11 cellular contexts compared by ENCODE assay signal in the genomic region with DNA sequence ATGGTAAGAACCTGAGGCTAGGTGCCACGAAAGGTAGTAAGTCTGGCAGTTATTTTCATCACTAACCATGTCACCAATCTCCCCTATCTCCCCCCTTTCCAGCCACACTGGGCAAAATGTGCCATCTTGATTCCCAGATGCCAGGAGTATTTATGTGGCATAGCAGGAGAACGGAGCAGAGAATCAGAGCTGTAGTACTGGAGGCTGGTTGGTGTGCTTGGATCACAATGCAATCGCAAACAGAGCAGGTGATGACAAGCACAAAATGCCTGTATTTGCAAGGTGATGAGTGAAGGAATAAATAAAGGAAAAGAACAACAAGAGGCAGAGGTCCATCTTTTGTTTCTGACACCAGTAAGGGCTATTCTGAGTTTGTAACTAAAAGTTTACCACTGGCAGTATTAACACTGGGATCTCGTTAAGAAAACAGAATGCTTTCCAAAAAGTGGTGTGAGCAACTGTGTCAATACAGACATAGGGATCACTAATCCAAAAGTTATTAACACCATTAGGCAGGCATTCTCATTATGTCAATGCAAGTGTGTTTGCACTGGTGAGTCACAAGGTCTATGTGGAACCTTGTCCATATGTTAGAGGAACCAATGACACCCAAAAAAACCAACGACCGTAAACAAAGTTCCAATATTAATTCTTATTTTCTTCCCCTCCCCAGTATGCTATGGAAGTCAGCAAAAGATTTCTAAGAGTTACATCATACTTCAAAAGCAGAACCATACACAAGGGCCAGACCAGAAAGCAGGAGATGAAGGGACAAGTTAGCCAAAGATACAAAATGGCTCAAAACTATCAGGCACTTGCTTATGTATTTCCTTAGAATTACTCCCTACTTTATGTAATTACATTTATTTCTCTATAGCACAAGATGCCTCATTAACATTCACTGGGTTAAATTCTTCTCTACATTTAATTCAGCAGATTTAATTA.
A peak's percentile ranks its signal among the peaks of the same experiment; 100 is the strongest.
DNase-seq lines count a peak whose midpoint lies in the region; ATAC-seq, FAIRE-seq and TF ChIP-seq lines count a peak whose summit lies in the region.
"Had no signal": no experiment of that assay in that cellular context is flagged by ENCODE, and none has a peak within 500 bp of the region (broad histone marks: within the 10 kb centered on the region; RNA-seq: fewer than 3 reads in every experiment).

No MANE protein-coding gene starts in this region.

- DNase-seq in CD14-positive monocyte (ENCODE audit: low spot score) (no peak), LNCaP clone FGC (ENCODE audit: low read depth) (peak; percentile 67), HepG2 (ENCODE audit: low spot score) (peak; percentile 37), sciatic nerve (ENCODE audit: low spot score) (no peak)
- DNase-seq in activated naive CD8-positive, alpha-beta T cell treated with anti-CD3 and anti-CD28 coated beads, Interleukin-2, amount 10 ng/mL, durations not matched to agents 7 days and 5 days = no peak
- DNase-seq: stimulated activated CD4-positive, alpha-beta T cell treated with anti-CD3 and anti-CD28 coated beads, Interleukin-15, amount 100 ng/mL, for 24 hours; upper lobe of left lung had no signal

- no peaks in the 10 kb centered on the region for H3K9me3 ChIP-seq in HepG2 (ENCODE audit: low read length)
- H3K9me3 ChIP-seq: upper lobe of left lung had no signal

- 0 out of 2 replicates have a peak overlapping the region, but pooled peaks have one; percentile 1 for H3K4me2 ChIP-seq in HepG2 (ENCODE audit: low read depth, low read length)

- TF ChIP-seq EP300 in HepG2 (IDR thresholded peaks at IDR 0.05; ENCODE audit: low read depth in 2 of 2, low read length in 2 of 2) (peak in 1 of 2 experiments; percentile 66; a peak in 1 of 4 replicates), HepG2 (CRISPR knock-in tag; IDR thresholded peaks at IDR 0.05; ENCODE audit: borderline replicate concordance) (no peak; the same call in 1 of the 2 replicates)

- no peak for ATAC-seq in activated naive CD8-positive, alpha-beta T cell treated with anti-CD3 and anti-CD28 coated beads, Interleukin-2, amount 10 ng/mL, durations not matched to agents 7 days and 5 days (ENCODE audit: low read depth)
- ATAC-seq in HepG2 = peak; percentile 37
- no peak for ATAC-seq in GM19351 (IDR thresholded peaks at IDR 0.05; ENCODE audit: unreplicated experiment)
- no peak for ATAC-seq in HG02623 (IDR thresholded peaks at IDR 0.05; ENCODE audit: unreplicated experiment)
- no peak for ATAC-seq in sciatic nerve
- no peak for ATAC-seq in HG02870 (IDR thresholded peaks at IDR 0.05; ENCODE audit: unreplicated experiment)

- intact Hi-C loops in CD14-positive monocyte (cut with micrococcal nuclease) (no loop called here), HepG2 (cut with micrococcal nuclease; ENCODE audit: unreplicated experiment) (no loop called here), sciatic nerve (cut with DNase I) (no loop called here)

- TF ChIP-seq RAD21 in HepG2 (CRISPR knock-in tag; IDR thresholded peaks at IDR 0.05) = no peak

- FAIRE-seq in HepG2 (lab: Jason Lieb, UNC) = no peak

- H3K79me2 ChIP-seq in HepG2 (ENCODE audit: insufficient read depth, low read length) = peaks cover 33% of the 10 kb centered on the region

- peaks cover 19% of the 10 kb centered on the region for H3K4me1 Mint-ChIP-seq in CD14-positive monocyte
- H3K4me1 Mint-ChIP-seq in activated naive CD8-positive, alpha-beta T cell treated with anti-CD3 and anti-CD28 coated beads, Interleukin-2, amount 10 ng/mL, durations not matched to agents 7 days and 5 days = peaks cover 41% of the 10 kb centered on the region

- no peak for TF ChIP-seq CTCF in CD14-positive monocyte (IDR thresholded peaks at IDR 0.05)
- no peak for TF ChIP-seq CTCF in LNCaP clone FGC (IDR thresholded peaks at IDR 0.05; ENCODE audit: control insufficient read depth, extremely low read depth, insufficient read depth)
- no peak for TF ChIP-seq CTCF in HepG2 (CRISPR knock-in tag; IDR thresholded peaks at IDR 0.05)

- peaks cover 22 to 25% of the 10 kb centered on the region in 2 donors for H3K36me3 Mint-ChIP-seq in CD14-positive monocyte
- peaks cover 58% of the 10 kb centered on the region for H3K36me3 Mint-ChIP-seq in activated naive CD8-positive, alpha-beta T cell treated with anti-CD3 and anti-CD28 coated beads, Interleukin-2, amount 10 ng/mL, durations not matched to agents 7 days and 5 days

- H3K9me3 Mint-ChIP-seq in CD14-positive monocyte = no peaks in the 10 kb centered on the region
- H3K9me3 Mint-ChIP-seq in activated naive CD8-positive, alpha-beta T cell treated with anti-CD3 and anti-CD28 coated beads, Interleukin-2, amount 10 ng/mL, durations not matched to agents 7 days and 5 days = peaks cover 2% of the 10 kb centered on the region
- H3K9me3 Mint-ChIP-seq: activated T-helper 1 cell treated with anti-CD3 and anti-CD28 coated beads, Interleukin-12 subunit alpha, Interleukin-12 subunit beta, Interleukin-2, Interleukin-4 antibody, amounts not matched to agents 30 ng/mL and 10 ng/mL and 1 ng/mL, durations not matched to agents 14 hours and 24 hours and 36 hours had no signal

- CTCF ChIA-PET in HepG2 (lab: Yijun Ruan, JAX; ENCODE audit: low intra/inter-chr PET ratio, low total read pairs) = no interaction called here

- H2AFZ ChIP-seq in HepG2 (ENCODE audit: low read length) = no peak overlapping the region

- H3K27ac Mint-ChIP-seq in CD14-positive monocyte = peak overlapping the region; percentile 43 to 87 (median 69)
- H3K27ac Mint-ChIP-seq in activated naive CD8-positive, alpha-beta T cell treated with anti-CD3 and anti-CD28 coated beads, Interleukin-2, amount 10 ng/mL, durations not matched to agents 7 days and 5 days = peak overlapping the region; percentile 36
- H3K27ac Mint-ChIP-seq: activated T-helper 1 cell treated with anti-CD3 and anti-CD28 coated beads, Interleukin-12 subunit alpha, Interleukin-12 subunit beta, Interleukin-2, Interleukin-4 antibody, amounts not matched to agents 30 ng/mL and 10 ng/mL and 1 ng/mL, durations not matched to agents 14 hours and 24 hours and 36 hours had no signal

- H3K27me3 Mint-ChIP-seq in CD14-positive monocyte (ENCODE audit: low read depth in 3 of 3) = peaks cover 0 to 1% (median 0%) of the 10 kb centered on the region in 3 donors
- H3K27me3 Mint-ChIP-seq in activated naive CD8-positive, alpha-beta T cell treated with anti-CD3 and anti-CD28 coated beads, Interleukin-2, amount 10 ng/mL, durations not matched to agents 7 days and 5 days = no peaks in the 10 kb centered on the region

- H3K4me1 ChIP-seq in HepG2 (ENCODE audit: insufficient read depth, low read length) = peaks cover 70% of the 10 kb centered on the region

- POLR2A ChIA-PET in activated naive CD8-positive, alpha-beta T cell treated with anti-CD3 and anti-CD28 coated beads, Interleukin-2, amount 10 ng/mL, durations not matched to agents 7 days and 5 days (lab: Charles Lee) = no interaction called here
- POLR2A ChIA-PET in HepG2 (lab: Yijun Ruan, JAX) = no interaction called here

- no TSS peak for BruUV-seq in HepG2 (replicated peaks; lab: Mats Ljungman, UMichigan)

- no peak overlapping the region for H3K27ac ChIP-seq in HepG2 (ENCODE audit: extremely low read length, insufficient read depth, low read length)

- H4K20me1 ChIP-seq in HepG2 (ENCODE audit: insufficient read depth, low read length) = peaks cover 11% of the 10 kb centered on the region; the same call in 1 of the 2 replicates

- no peak overlapping the region for H3K4me3 ChIP-seq in LNCaP clone FGC (ENCODE audit: low read depth, low read length)
- H3K4me3 ChIP-seq in HepG2 (replicated peaks in 1 of 3; ENCODE audit: insufficient read depth in 1 of 3, low read depth in 2 of 3, low read length in 3 of 3) = no peak overlapping the region
- H3K4me3 ChIP-seq: upper lobe of left lung had no signal

- TF ChIP-seq POLR2A in HepG2 (IDR thresholded peaks at IDR 0.05; ENCODE audit: insufficient read depth in 1 of 2, low read depth in 2 of 2, low read length in 2 of 2) = no peak

- H3K9ac ChIP-seq in HepG2 (ENCODE audit: insufficient read depth, low read depth, low read length) = no peak overlapping the region

- in situ Hi-C loops in HepG2 (cut with HindIII; ENCODE audit: extremely low pct_ligation_motif_present, low pct_unique_long_range_greater_than_20kb) = no loop called here

- no peak overlapping the region for H3K4me3 Mint-ChIP-seq in CD14-positive monocyte
- H3K4me3 Mint-ChIP-seq in activated naive CD8-positive, alpha-beta T cell treated with anti-CD3 and anti-CD28 coated beads, Interleukin-2, amount 10 ng/mL, durations not matched to agents 7 days and 5 days = no peak overlapping the region
- H3K4me3 Mint-ChIP-seq: activated T-helper 1 cell treated with anti-CD3 and anti-CD28 coated beads, Interleukin-12 subunit alpha, Interleukin-12 subunit beta, Interleukin-2, Interleukin-4 antibody, amounts not matched to agents 30 ng/mL and 10 ng/mL and 1 ng/mL, durations not matched to agents 14 hours and 24 hours and 36 hours had no signal

- 60% methylated on average over 6 of the region's 6 CpGs for WGBS in HepG2 (ENCODE audit: low lambda C conversion rate)

- H3K27me3 ChIP-seq in HepG2 (ENCODE audit: control insufficient read depth in 1 of 2, insufficient read depth in 2 of 2, low read length in 2 of 2) = no peaks in the 10 kb centered on the region
- H3K27me3 ChIP-seq: upper lobe of left lung had no signal

- H3K36me3 ChIP-seq in HepG2 (replicated peaks in 1 of 2; ENCODE audit: control insufficient read depth in 1 of 2, insufficient read depth in 2 of 2, low read length in 2 of 2) = peaks cover 4 to 10% of the 10 kb centered on the region in 2 experiments; a peak in 4 of 5 replicates

TF ChIP-seq in HepG2, 621 proteins besides CTCF, POLR2A, EP300 and RAD21 (continues in another document):
- TF ChIP-seq KAT7 (CRISPR knock-in tag; IDR thresholded peaks at IDR 0.05; ENCODE audit: borderline replicate concordance) = no peak
- TF ChIP-seq ZNF878 (CRISPR knock-in tag; IDR thresholded peaks at IDR 0.05) = 0 out of 2 replicates have a peak, but pooled peaks have one; percentile 58
- TF ChIP-seq ZBTB20 (CRISPR knock-in tag; IDR thresholded peaks at IDR 0.05; ENCODE audit: borderline replicate concordance, low read depth) = peak; percentile 55; the same call in 1 of the 2 replicates

Comparison
In these comparisons a context has a peak if more than half of its experiments do, and no peak if none do; other contexts are left out.
1. DNase-seq: peak in LNCaP clone FGC (single experiment) and HepG2 (single experiment); none in CD14-positive monocyte (single experiment), activated naive CD8-positive, alpha-beta T cell treated with anti-CD3 and anti-CD28 coated beads, Interleukin-2, amount 10 ng/mL, durations not matched to agents 7 days and 5 days (single experiment) and sciatic nerve (single experiment).